Comparison of ENCODE assay signal across 18 cellular contexts in genomic region chr10:86880971-86881370, GRCh38.
DNase-seq lines count a peak whose midpoint lies in the region; ATAC-seq, FAIRE-seq and TF ChIP-seq lines count a peak whose summit lies in the region.
"Had no signal": no experiment of that assay in that cellular context is flagged by ENCODE, and none has a peak within 500 bp of the region (broad histone marks: within the 10 kb centered on the region; RNA-seq: fewer than 3 reads in every experiment).

No MANE protein-coding gene starts in this region.

- 97% methylated on average over 4 of the region's 4 CpGs for WGBS in HepG2 (ENCODE audit: low lambda C conversion rate)
- WGBS in right lobe of liver (ENCODE audit: insufficient coverage, low coverage, low lambda C conversion rate, missing lambda C conversion rate) = 94% methylated on average over 4 of the region's 4 CpGs
- 97 to 98% methylated on average over 4 of the region's 4 CpGs for WGBS in endodermal cell (ENCODE audit: insufficient coverage in 1 of 2, insufficient read length in 1 of 2), 2 experiments
- 84% methylated on average over 4 of the region's 4 CpGs for WGBS in smooth muscle cell (ENCODE audit: low lambda C conversion rate)

- CTCF ChIA-PET in HepG2 (lab: Yijun Ruan, JAX; ENCODE audit: low intra/inter-chr PET ratio, low total read pairs) = no interaction called here

- H3K36me3 Mint-ChIP-seq in endodermal cell (ENCODE audit: low read depth) = peaks cover 49% of the 10 kb centered on the region
- H3K36me3 Mint-ChIP-seq: CD14-positive monocyte had no signal

- no peak overlapping the region for H3K4me3 Mint-ChIP-seq in endodermal cell
- H3K4me3 Mint-ChIP-seq: CD14-positive monocyte; CD4-positive, alpha-beta memory T cell; HFFc6 had no signal

- TF ChIP-seq CTCF in HepG2 (CRISPR knock-in tag; IDR thresholded peaks at IDR 0.05) = no peak
- no peak for TF ChIP-seq CTCF in right lobe of liver (IDR thresholded peaks at IDR 0.05)
- TF ChIP-seq CTCF in endodermal cell (conservative IDR thresholded peaks at IDR 0.05) = no peak
- no peak for TF ChIP-seq CTCF in smooth muscle cell (IDR thresholded peaks at IDR 0.05; ENCODE audit: borderline replicate concordance, insufficient read depth, poor library complexity, severe bottlenecking)

- H3K27me3 Mint-ChIP-seq in endodermal cell (ENCODE audit: insufficient read depth) = no peaks in the 10 kb centered on the region
- H3K27me3 Mint-ChIP-seq: CD4-positive, alpha-beta memory T cell had no signal

- H3K27ac ChIP-seq in HepG2 (ENCODE audit: extremely low read length, insufficient read depth, low read length) = no peak overlapping the region
- H3K27ac ChIP-seq in right lobe of liver = no peak overlapping the region
- H3K27ac ChIP-seq in endodermal cell (ENCODE audit: low read depth, low read length) = no peak overlapping the region
- peak overlapping the region; percentile 76 for H3K27ac ChIP-seq in smooth muscle cell (ENCODE audit: low read depth)
- H3K27ac ChIP-seq: 22Rv1, A549, BLaER1 had no signal

- DNase-seq in HepG2 (ENCODE audit: low spot score) (no peak), right lobe of liver (no peak), endodermal cell (peak; percentile 17), smooth muscle cell (lab: John Stamatoyannopoulos, UW; ENCODE audit: unreplicated experiment) (no peak), DMS 273 (lab: John Stamatoyannopoulos, UW; ENCODE audit: unreplicated experiment) (no peak)
- no peak for DNase-seq in stimulated activated naive CD8-positive, alpha-beta T cell treated with anti-CD3 and anti-CD28 coated beads, Interleukin-15, Interleukin-2, amounts not matched to agents 100 U/mL and 50 U/mL, for 24 hours
- DNase-seq: CD4-positive, alpha-beta memory T cell; DMS79 treated with DMSO at 0.1 percent for 48 hours; GF-D8; GOT3; H7; HFFc6 had no signal

- intact Hi-C loops in HepG2 (cut with micrococcal nuclease; ENCODE audit: unreplicated experiment) = no loop called here
- intact Hi-C loops in right lobe of liver (cut with DNase I) = no loop called here

- POLR2A ChIA-PET in HepG2 (lab: Yijun Ruan, JAX) = no interaction called here

- TF ChIP-seq EP300 in HepG2 (IDR thresholded peaks at IDR 0.05; ENCODE audit: low read depth in 2 of 2, low read length in 2 of 2) (no peak), HepG2 (CRISPR knock-in tag; IDR thresholded peaks at IDR 0.05; ENCODE audit: borderline replicate concordance) (no peak)

- peaks cover 19% of the 10 kb centered on the region for H3F3A ChIP-seq in smooth muscle cell (ENCODE audit: low read depth)

- peaks cover 3 to 23% of the 10 kb centered on the region in 2 experiments; a peak in 2 of 5 replicates for H3K36me3 ChIP-seq in HepG2 (replicated peaks in 1 of 2; ENCODE audit: control insufficient read depth in 1 of 2, insufficient read depth in 2 of 2, low read length in 2 of 2)
- H3K36me3 ChIP-seq in right lobe of liver = peaks cover 0 to 2% (median 0%) of the 10 kb centered on the region in 4 donors
- peaks cover 56% of the 10 kb centered on the region for H3K36me3 ChIP-seq in endodermal cell (ENCODE audit: control insufficient read depth, insufficient read depth, low read length)
- H3K36me3 ChIP-seq in smooth muscle cell (ENCODE audit: low read depth) = no peaks in the 10 kb centered on the region
- H3K36me3 ChIP-seq: BLaER1 had no signal

- H3K4me1 ChIP-seq in HepG2 (ENCODE audit: insufficient read depth, low read length) (no peaks in the 10 kb centered on the region), right lobe of liver (no peaks in the 10 kb centered on the region), endodermal cell (ENCODE audit: control insufficient read depth, insufficient read depth, low read length) (no peaks in the 10 kb centered on the region), smooth muscle cell (ENCODE audit: low read depth) (peaks cover 16% of the 10 kb centered on the region)
- H3K4me1 ChIP-seq: A549 had no signal

- ATAC-seq in HepG2 (no peak), right lobe of liver (no peak), HG03521 (IDR thresholded peaks at IDR 0.05; ENCODE audit: unreplicated experiment) (no peak)
- ATAC-seq in stimulated activated naive CD8-positive, alpha-beta T cell treated with anti-CD3 and anti-CD28 coated beads, Interleukin-15, Interleukin-2, amounts not matched to agents 100 U/mL and 50 U/mL, for 24 hours = no peak
- ATAC-seq: A549, HCT116 had no signal

- no peak for FAIRE-seq in HepG2 (lab: Jason Lieb, UNC)
- FAIRE-seq: A549 had no signal

- TF ChIP-seq POLR2A in HepG2 (IDR thresholded peaks at IDR 0.05; ENCODE audit: insufficient read depth in 1 of 2, low read depth in 2 of 2, low read length in 2 of 2) = no peak
- TF ChIP-seq POLR2A in right lobe of liver (IDR thresholded peaks at IDR 0.05) = no peak

- H3K9me3 ChIP-seq in HepG2 (ENCODE audit: low read length) (no peaks in the 10 kb centered on the region), right lobe of liver (no peaks in the 10 kb centered on the region), endodermal cell (ENCODE audit: control insufficient read depth, low read length) (no peaks in the 10 kb centered on the region), smooth muscle cell (replicated peaks; ENCODE audit: low read depth) (no peaks in the 10 kb centered on the region)
- H3K9me3 ChIP-seq: A549, BLaER1 had no signal

- BruUV-seq in HepG2 (replicated peaks; lab: Mats Ljungman, UMichigan) = no TSS peak

- no peaks in the 10 kb centered on the region for H3K9me3 Mint-ChIP-seq in endodermal cell
- H3K9me3 Mint-ChIP-seq: CD4-positive, alpha-beta memory T cell; HFFc6 had no signal

- no peaks in the 10 kb centered on the region; the same call in 1 of the 2 replicates for H4K20me1 ChIP-seq in HepG2 (ENCODE audit: insufficient read depth, low read length)
- no peaks in the 10 kb centered on the region for H4K20me1 ChIP-seq in smooth muscle cell (ENCODE audit: low read depth)
- H4K20me1 ChIP-seq: BLaER1 had no signal

- H3K4me2 ChIP-seq in HepG2 (ENCODE audit: low read depth, low read length) = no peak overlapping the region
- H3K4me2 ChIP-seq in smooth muscle cell = peak overlapping the region; percentile 24
- H3K4me2 ChIP-seq: A549, BLaER1 had no signal

- peaks cover 7% of the 10 kb centered on the region for H3K4me1 Mint-ChIP-seq in endodermal cell

- H3K27me3 ChIP-seq in HepG2 (ENCODE audit: control insufficient read depth in 1 of 2, insufficient read depth in 2 of 2, low read length in 2 of 2) (no peaks in the 10 kb centered on the region), right lobe of liver (no peaks in the 10 kb centered on the region), endodermal cell (ENCODE audit: control insufficient read depth, insufficient read depth, low read length, poor library complexity, severe bottlenecking) (no peaks in the 10 kb centered on the region), smooth muscle cell (ENCODE audit: low read depth) (no peaks in the 10 kb centered on the region)
- H3K27me3 ChIP-seq: BLaER1 had no signal

- H3K4me3 ChIP-seq in HepG2 (replicated peaks in 1 of 3; ENCODE audit: insufficient read depth in 1 of 3, low read depth in 2 of 3, low read length in 3 of 3) (no peak overlapping the region), right lobe of liver (no peak overlapping the region), endodermal cell (ENCODE audit: low read length) (no peak overlapping the region), smooth muscle cell (no peak overlapping the region)
- H3K4me3 ChIP-seq: A549, BLaER1 had no signal

- in situ Hi-C loops in HepG2 (cut with HindIII; ENCODE audit: extremely low pct_ligation_motif_present, low pct_unique_long_range_greater_than_20kb) = no loop called here

- H3K79me2 ChIP-seq in HepG2 (ENCODE audit: insufficient read depth, low read length) (no peaks in the 10 kb centered on the region), smooth muscle cell (ENCODE audit: low read depth) (peaks cover 21% of the 10 kb centered on the region)

- no peak overlapping the region for H3K9ac ChIP-seq in HepG2 (ENCODE audit: insufficient read depth, low read depth, low read length)
- H3K9ac ChIP-seq in endodermal cell (ENCODE audit: extremely low read depth, low read length, poor library complexity, severe bottlenecking) = no peak overlapping the region
- H3K9ac ChIP-seq in smooth muscle cell (ENCODE audit: low read depth) = peak overlapping the region; percentile 6
- H3K9ac ChIP-seq: BLaER1 had no signal

- no peak overlapping the region for H3K27ac Mint-ChIP-seq in endodermal cell
- H3K27ac Mint-ChIP-seq: CD14-positive monocyte, HFFc6 had no signal

- no peak for TF ChIP-seq RAD21 in HepG2 (CRISPR knock-in tag; IDR thresholded peaks at IDR 0.05)

- H2AFZ ChIP-seq in HepG2 (ENCODE audit: low read length) (no peak overlapping the region), smooth muscle cell (ENCODE audit: low read depth) (no peak overlapping the region)

TF ChIP-seq in HepG2, 621 proteins besides CTCF, POLR2A, EP300 and RAD21:
- TF ChIP-seq MIER3 (CRISPR knock-in tag; IDR thresholded peaks at IDR 0.05; ENCODE audit: borderline replicate concordance) = no peak
- no peak for TF ChIP-seq MATR3 (CRISPR knock-in tag; IDR thresholded peaks at IDR 0.05)
- TF ChIP-seq ZNF7 (CRISPR knock-in tag; IDR thresholded peaks at IDR 0.05) = 0 out of 2 replicates have a peak, but pooled peaks have one; percentile 17
- TF ChIP-seq ZNF124 (CRISPR knock-in tag; IDR thresholded peaks at IDR 0.05) = no peak
- no peak for TF ChIP-seq BCL3 (CRISPR knock-in tag; IDR thresholded peaks at IDR 0.05)
- TF ChIP-seq ZNF556 (CRISPR knock-in tag; IDR thresholded peaks at IDR 0.05; ENCODE audit: borderline replicate concordance) = no peak
- no peak for TF ChIP-seq LBX2 (CRISPR knock-in tag; IDR thresholded peaks at IDR 0.05; ENCODE audit: borderline replicate concordance)
